ENCODE assay signal across 20 cellular contexts in genomic region chr4:123577507-123577906, GRCh38.
"Had no signal": no experiment of that assay in that cellular context is flagged by ENCODE, and none has a peak within 500 bp of the region (broad histone marks: within the 10 kb centered on the region; RNA-seq: fewer than 3 reads in every experiment).

No MANE protein-coding gene starts in this region.

- H3K27me3 ChIP-seq: gastrocnemius medialis, heart right ventricle, left lung had no signal

- ATAC-seq: esophagus mucosa, gastrocnemius medialis, heart right ventricle, left lung, natural killer cell had no signal

- H3K27ac Mint-ChIP-seq: memory B cell, mesothelial cell of epicardium, natural killer cell, type B pancreatic cell had no signal

- H3K4me1 Mint-ChIP-seq: memory B cell had no signal

- H3K36me3 ChIP-seq: gastrocnemius medialis, heart right ventricle, left lung, lower lobe of right lung had no signal

- DNase-seq: cortex of kidney; dorsolateral prefrontal cortex; effector CD8-positive, alpha-beta T cell; gastrocnemius medialis; heart right ventricle; hypothalamus; left lung; lower lobe of right lung; natural killer cell; posterior cingulate gyrus; small intestine; stimulated activated CD4-positive, alpha-beta T cell treated with anti-CD3 and anti-CD28 coated beads, Interleukin-12 subunit alpha, Interleukin-12 subunit beta, amount 100 ng/mL, for 4 hours; stimulated activated naive CD4-positive, alpha-beta T cell treated with Interleukin-2 at 50 U/mL for 16 hours had no signal

- H3K4me3 Mint-ChIP-seq: memory B cell, mesothelial cell of epicardium, natural killer cell, neural crest cell, type B pancreatic cell had no signal

- H3K9me3 ChIP-seq: gastrocnemius medialis had no signal

- H3K27me3 Mint-ChIP-seq: type B pancreatic cell had no signal

- H3K4me3 ChIP-seq: dorsolateral prefrontal cortex, gastrocnemius medialis, heart right ventricle, left lung, lower lobe of right lung had no signal

- FAIRE-seq: islet of Langerhans, small intestine, urothelium cell line had no signal

- H3K27ac ChIP-seq: dorsolateral prefrontal cortex, gastrocnemius medialis, heart right ventricle, left lung, lower lobe of right lung had no signal

- H3K4me1 ChIP-seq: heart right ventricle, left lung, lower lobe of right lung had no signal
